Comparison of ENCODE assay signal across 14 cellular contexts in the genomic region with DNA sequence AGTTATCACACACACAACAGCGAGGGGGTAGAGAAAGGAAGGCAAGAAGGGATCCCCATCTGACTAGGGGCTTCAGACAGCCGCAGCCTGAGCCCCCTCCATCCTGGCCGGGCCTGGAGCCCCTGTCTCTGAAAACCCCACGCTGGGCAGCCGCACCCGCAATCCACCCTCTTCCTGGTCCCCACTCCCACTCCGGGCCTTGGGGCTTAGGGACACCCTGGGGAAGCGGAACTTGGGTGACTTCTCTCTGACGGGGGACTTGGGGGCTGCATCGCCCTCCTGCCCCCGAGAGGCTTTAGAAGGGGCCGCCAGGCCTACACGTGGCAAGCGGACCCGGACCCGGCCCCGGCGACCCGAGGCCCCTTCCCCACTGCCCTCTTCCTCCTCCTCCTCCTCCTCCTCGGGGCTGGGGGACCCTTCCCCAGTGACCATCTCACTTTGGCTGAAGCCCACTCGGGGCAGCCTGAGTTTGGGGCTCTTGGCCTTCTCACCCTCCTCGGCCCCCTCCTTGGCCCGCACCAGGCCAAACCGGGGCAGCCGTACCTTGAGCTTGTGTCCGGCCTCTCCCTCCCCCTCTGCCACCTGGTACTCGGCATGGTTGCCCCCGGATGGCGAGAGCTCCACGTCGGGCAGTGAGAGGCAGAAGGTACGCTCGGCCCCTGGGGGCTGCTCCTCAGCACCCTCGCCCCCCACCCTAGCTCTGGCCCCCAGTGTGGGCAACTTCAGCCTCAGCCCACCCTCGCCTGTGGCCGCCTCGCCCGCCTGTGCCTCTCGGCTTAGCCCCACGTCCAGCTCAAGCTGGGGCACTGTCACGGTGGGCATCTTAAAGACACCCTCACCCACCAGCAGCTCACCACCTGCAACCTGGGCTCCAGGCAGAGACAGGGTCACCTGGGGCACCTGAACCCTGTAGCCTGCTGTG. TPM values are rescaled to one million over a fixed set of nuclear protein-coding genes. Genes with fewer than 3 reads are reported as not detected.
DNase-seq lines count a peak whose midpoint lies in the region; ATAC-seq and TF ChIP-seq lines count a peak whose summit lies in the region.
"Had no signal": no experiment of that assay in that cellular context is flagged by ENCODE, and none has a peak within 500 bp of the region (broad histone marks: within the 10 kb centered on the region; RNA-seq: fewer than 3 reads in every experiment).

No MANE protein-coding gene starts in this region.

- H3K27me3 ChIP-seq in neuronal stem cell (ENCODE audit: control insufficient read depth in 3 of 3, insufficient read depth in 3 of 3, low read depth in 1 of 3, low read length in 3 of 3): peaks cover 0 to 5% (median 4%) of the 10 kb centered on the region in 3 experiments
- no peaks in the 10 kb centered on the region for H3K27me3 ChIP-seq in upper lobe of left lung
- no peaks in the 10 kb centered on the region for H3K27me3 ChIP-seq in heart left ventricle

- H4K91ac ChIP-seq in neuronal stem cell (ENCODE audit: low read depth, low read length, poor library complexity): no peak overlapping the region

- ATAC-seq in upper lobe of left lung (ENCODE audit: low FRiP score in 2 of 2) (no peak), heart left ventricle (no peak)

- no peak overlapping the region for H3K4me3 ChIP-seq in HEK293 (ENCODE audit: low read depth, low read length)
- H3K4me3 ChIP-seq in neuronal stem cell (ENCODE audit: low read length in 2 of 2): no peak overlapping the region
- H3K4me3 ChIP-seq in upper lobe of left lung: no peak overlapping the region
- no peak overlapping the region for H3K4me3 ChIP-seq in heart left ventricle
- H3K4me3 ChIP-seq: A549 had no signal

- H3K4me1 ChIP-seq in HEK293 (ENCODE audit: control insufficient read depth, insufficient read depth, low read length): no peaks in the 10 kb centered on the region
- peaks cover 0 to 5% of the 10 kb centered on the region in 2 donors for H3K4me1 ChIP-seq in neuronal stem cell (ENCODE audit: control insufficient read depth in 2 of 2, insufficient read depth in 1 of 2, low read depth in 1 of 2, low read length in 2 of 2)
- H3K4me1 ChIP-seq in upper lobe of left lung: peaks cover 4 to 35% (median 22%) of the 10 kb centered on the region in 4 donors
- H3K4me1 ChIP-seq in heart left ventricle: no peaks in the 10 kb centered on the region
- H3K4me1 ChIP-seq: A549 had no signal

- H3K36me3 ChIP-seq in HEK293 (ENCODE audit: control insufficient read depth in 2 of 2, insufficient read depth in 1 of 2, low read length in 2 of 2) (no peaks in the 10 kb centered on the region; a peak in 1 of 3 replicates), neuronal stem cell (replicated peaks in 1 of 2; ENCODE audit: control insufficient read depth in 2 of 2, insufficient read depth in 2 of 2, low read length in 2 of 2) (no peaks in the 10 kb centered on the region), upper lobe of left lung (peaks cover 0 to 44% (median 24%) of the 10 kb centered on the region in 4 donors), heart left ventricle (peaks cover 0 to 8% (median 0%) of the 10 kb centered on the region in 9 donors)
- H3K36me3 ChIP-seq: BE2C had no signal

- no peak overlapping the region for H2BK5ac ChIP-seq in neuronal stem cell (ENCODE audit: low read length)

- H3K4me2 ChIP-seq in neuronal stem cell (ENCODE audit: insufficient read depth, low read length, poor library complexity, severe bottlenecking): no peak overlapping the region
- H3K4me2 ChIP-seq: A549 had no signal

- TF ChIP-seq CTCF in HEK293 (tag by site-specific recombination; IDR thresholded peaks at IDR 0.05): no peak
- no peak for TF ChIP-seq CTCF in RWPE1 (conservative IDR thresholded peaks at IDR 0.05; ENCODE audit: low read depth)
- no peak for TF ChIP-seq CTCF in upper lobe of left lung (IDR thresholded peaks at IDR 0.05)
- TF ChIP-seq CTCF in heart left ventricle (IDR thresholded peaks at IDR 0.05): no peak

- no peak overlapping the region for H3K14ac ChIP-seq in neuronal stem cell (ENCODE audit: low read length)

- no peaks in the 10 kb centered on the region for H3K79me1 ChIP-seq in neuronal stem cell (ENCODE audit: low read depth, low read length)

- peak overlapping the region; percentile 68 for H2BK12ac ChIP-seq in neuronal stem cell (ENCODE audit: low read length)

- H4K8ac ChIP-seq in neuronal stem cell (ENCODE audit: low read depth, low read length): no peak overlapping the region

- POLR2A ChIA-PET in HEK293 (lab: Yijun Ruan, JAX) (interaction anchor here (0.5 to 1.3 kb wide), 5 partner anchors 9 to 46 kb away, joined by 3 to 5 read pairs (median 3); a partner anchor contains a TSS), RWPE1 (lab: Yijun Ruan, JAX; ENCODE audit: low non-redundant PET) (no interaction called here)

- no peak overlapping the region for H2AFZ ChIP-seq in neuronal stem cell (ENCODE audit: low read length)

- no peak for DNase-seq in RWPE1 (ENCODE audit: low spot score)
- no peak for DNase-seq in neuronal stem cell (ENCODE audit: low spot score)
- DNase-seq in upper lobe of left lung: peak in 1 of 2 donors; percentile 82
- no peak for DNase-seq in heart left ventricle
- DNase-seq in DMS 273 treated with DMSO at 0.1 percent for 48 hours (lab: John Stamatoyannopoulos, UW): no peak
- no peak for DNase-seq in GM03348 (ENCODE audit: low spot score)
- DNase-seq: BE2C; CD4-positive, alpha-beta memory T cell; Karpas-422 had no signal

- peak overlapping the region; percentile 2 for H3K18ac ChIP-seq in neuronal stem cell (ENCODE audit: low read length)

- peak overlapping the region; percentile 50 for H3K9ac ChIP-seq in neuronal stem cell (ENCODE audit: low read depth, low read length, poor library complexity)

- TF ChIP-seq EP300 in upper lobe of left lung (IDR thresholded peaks at IDR 0.05): no peak

- no CpG with 5 or more reads among the region's 41 CpGs for WGBS in neuronal stem cell (ENCODE audit: extremely low coverage in 2 of 2, insufficient read length in 2 of 2, insufficient replicate concordance in 1 of 2), 2 donors
- WGBS in upper lobe of left lung, 2 donors: 91 to 92% methylated on average over 32 to 40 of the region's 41 CpGs
- WGBS in heart left ventricle, 4 donors: 89 to 94% (median 91%) methylated on average over 25 to 41 of the region's 41 CpGs

- H3K4ac ChIP-seq in neuronal stem cell (ENCODE audit: low read length): no peak overlapping the region

- CTCF ChIA-PET in HEK293 (lab: Yijun Ruan, JAX) (interaction anchor here (0.6 to 1.3 kb wide), 4 partner anchors 9 to 89 kb away, joined by 3 to 7 read pairs (median 5); no protein-coding TSS in a partner anchor), RWPE1 (lab: Yijun Ruan, JAX) (interaction anchor here (0.5 to 1.2 kb wide), 2 partner anchors 20 to 32 kb away, joined by 3 to 4 read pairs; no protein-coding TSS in a partner anchor)

- no peak for TF ChIP-seq POLR2A in upper lobe of left lung (IDR thresholded peaks at IDR 0.05)
- no peak for TF ChIP-seq POLR2A in heart left ventricle (IDR thresholded peaks at IDR 0.05)

- H2BK15ac ChIP-seq in neuronal stem cell (ENCODE audit: low read length): peak overlapping the region; percentile 51

- H2AK5ac ChIP-seq in neuronal stem cell (ENCODE audit: low read depth, low read length): peak overlapping the region; percentile 74

- H3K23ac ChIP-seq in neuronal stem cell (ENCODE audit: low read depth, low read length, poor library complexity): no peak overlapping the region

- H3K9me3 ChIP-seq in HEK293 (ENCODE audit: control insufficient read depth, insufficient read depth, low read depth, low read length) (no peaks in the 10 kb centered on the region), neuronal stem cell (replicated peaks in 1 of 2; ENCODE audit: control insufficient read depth in 2 of 2, insufficient read depth in 1 of 2, low read depth in 1 of 2, low read length in 2 of 2) (no peaks in the 10 kb centered on the region), upper lobe of left lung (no peaks in the 10 kb centered on the region), heart left ventricle (no peaks in the 10 kb centered on the region)
- H3K9me3 ChIP-seq: A549, BE2C had no signal

- H2BK120ac ChIP-seq in neuronal stem cell (ENCODE audit: low read depth, low read length): no peak overlapping the region

- intact Hi-C loops in heart left ventricle (cut with DNase I): no loop called here

- no peak overlapping the region for H3K27ac ChIP-seq in HEK293 (ENCODE audit: extremely low read depth, low read depth, low read length)
- H3K27ac ChIP-seq in RWPE1: 0 out of 2 replicates have a peak overlapping the region, but pooled peaks have one; percentile 10
- H3K27ac ChIP-seq in neuronal stem cell (replicated peaks; ENCODE audit: low read length): no peak overlapping the region
- peak overlapping the region in 3 of 4 donors; percentile 21 to 73 (median 71) for H3K27ac ChIP-seq in upper lobe of left lung
- no peak overlapping the region for H3K27ac ChIP-seq in heart left ventricle

RNA-seq across cellular contexts. Expression of a gene that starts 4.2 kb away (rescaled TPM):
- 0.29 TPM for polyA plus RNA-seq in neuronal stem cell (2013, experiment 1 of 2)
- 0.28 TPM for polyA plus RNA-seq in neuronal stem cell (2013, experiment 2 of 2)
- total RNA-seq in upper lobe of left lung (1 to 10 TPM in 1 of 6 donors, under 1 TPM in 4, not detected in 1; 0.17 to 1.0 (median 0.46) TPM), heart left ventricle (under 1 TPM in 3 of 9 donors, not detected in 6; 0.07 to 0.14 (median 0.12) TPM)
- polyA plus RNA-seq in heart left ventricle: under 1 TPM; 0.08 to 0.12 TPM
- total RNA-seq: CD4-positive, alpha-beta memory T cell; G401; H4; HT1080 had no signal
- polyA plus RNA-seq: CD4-positive, alpha-beta memory T cell had no signal

RNA-seq across cellular contexts. Expression of a gene that starts 19.0 kb away (rescaled TPM):
- 1.9 TPM for polyA plus RNA-seq in neuronal stem cell (2013, experiment 1 of 2)
- polyA plus RNA-seq in neuronal stem cell (2013, experiment 2 of 2): 1.9 TPM
- total RNA-seq in upper lobe of left lung (100 to 1,000 TPM in 1 of 6 donors, 10 to 100 TPM in 5; 30.1 to 146 (median 51.5) TPM), heart left ventricle (1 to 10 TPM; 2.5 to 4.6 (median 3.1) TPM)
- polyA plus RNA-seq in heart left ventricle: 1 to 10 TPM; 2.9 to 4.3 TPM
- total RNA-seq: HT1080 had no signal

RNA-seq across cellular contexts. Expression of a gene that starts 31.6 kb away (rescaled TPM):
- polyA plus RNA-seq in neuronal stem cell (2013, experiment 1 of 2): 2.7 TPM
- polyA plus RNA-seq in neuronal stem cell (2013, experiment 2 of 2): 2.7 TPM
- 10 to 100 TPM in 4 of 6 donors, 1 to 10 TPM in 2; 2.1 to 37.5 (median 18.4) TPM for total RNA-seq in upper lobe of left lung
- total RNA-seq in heart left ventricle: 10 to 100 TPM in 6 of 9 donors, 1 to 10 TPM in 3; 7.6 to 28.0 (median 11.5) TPM
- polyA plus RNA-seq in heart left ventricle: 10 to 100 TPM; 10.2 to 40.2 TPM

RNA-seq across cellular contexts. Expression of a gene that starts 45.7 kb away (rescaled TPM):
- polyA plus RNA-seq in neuronal stem cell (2013, experiment 1 of 2): 175 TPM
- polyA plus RNA-seq in neuronal stem cell (2013, experiment 2 of 2): 166 TPM
- total RNA-seq in upper lobe of left lung: 100 to 1,000 TPM; 257 to 710 (median 470) TPM
- 100 to 1,000 TPM; 138 to 375 (median 183) TPM for total RNA-seq in heart left ventricle
- polyA plus RNA-seq in heart left ventricle: 100 to 1,000 TPM; 109 to 146 TPM

RNA-seq across cellular contexts. Expression of a gene that starts 46.0 kb away (rescaled TPM):
- 12.3 TPM for polyA plus RNA-seq in neuronal stem cell (2013, experiment 1 of 2)
- 12.6 TPM for polyA plus RNA-seq in neuronal stem cell (2013, experiment 2 of 2)
- total RNA-seq in upper lobe of left lung: 10 to 100 TPM; 12.6 to 59.7 (median 16.4) TPM
- total RNA-seq in heart left ventricle: 100 to 1,000 TPM in 8 of 9 donors, 10 to 100 TPM in 1; 99.1 to 230 (median 148) TPM
- polyA plus RNA-seq in heart left ventricle: 100 to 1,000 TPM; 226 to 314 TPM

Comparison
In these comparisons a context has a peak if more than half of its experiments do, and no peak if none do; other contexts are left out.
1. H3K27ac ChIP-seq: peak in RWPE1 (single experiment) and upper lobe of left lung (3 of 4); none in HEK293 (single experiment), neuronal stem cell (single experiment) and heart left ventricle (0 of 12).
2. RNA of a gene that starts 19.0 kb away (total RNA-seq): 30.1 to 146 TPM in upper lobe of left lung; 2.5 to 4.6 TPM in heart left ventricle; every median in the first group is over 4 times any median in the second.